9 cellular contexts compared by ENCODE assay signal in the genomic region with DNA sequence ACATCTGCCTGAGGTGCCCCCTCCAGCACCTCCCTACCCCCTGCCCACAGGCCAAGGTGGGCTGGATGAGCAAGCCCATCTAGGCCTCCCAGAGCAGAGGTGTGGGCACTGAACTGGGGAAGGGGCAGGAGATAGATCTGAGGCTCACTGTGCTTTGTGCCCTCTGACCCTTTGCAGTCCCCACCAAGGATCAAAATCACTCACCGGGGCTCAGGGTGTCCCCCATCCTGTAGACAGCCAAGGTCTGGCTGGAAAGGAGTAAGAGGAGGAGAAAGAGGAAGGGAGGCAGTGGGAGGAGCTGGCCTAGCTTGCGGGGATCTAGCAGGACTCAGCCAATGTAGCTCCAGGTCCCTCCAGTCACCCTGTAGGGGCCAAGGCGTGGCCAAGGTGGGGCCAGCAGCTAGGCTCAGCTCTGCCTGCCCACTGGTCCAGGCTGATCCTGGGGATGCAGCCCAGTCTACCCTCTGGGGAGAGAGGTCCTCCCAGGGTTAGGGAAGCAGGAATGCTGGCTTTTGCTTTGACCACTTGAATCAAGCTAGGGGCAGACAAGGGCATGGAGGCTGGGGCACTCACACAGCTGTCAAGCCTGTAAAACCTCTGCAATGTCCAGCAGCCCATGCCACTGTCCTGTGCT. TPM values are rescaled to one million over a fixed set of nuclear protein-coding genes. Genes with fewer than 3 reads are reported as not detected.
DNase-seq lines count a peak whose midpoint lies in the region; ATAC-seq, FAIRE-seq and TF ChIP-seq lines count a peak whose summit lies in the region.
"Had no signal": no experiment of that assay in that cellular context is flagged by ENCODE, and none has a peak within 500 bp of the region (broad histone marks: within the 10 kb centered on the region; RNA-seq: fewer than 3 reads in every experiment).

No MANE protein-coding gene starts in this region.

- WGBS in HUES64 = 69% methylated on average over 3 of the region's 3 CpGs
- 53 to 60% methylated on average over 3 of the region's 3 CpGs for WGBS in body of pancreas, 2 donors

- H3K4me1 Mint-ChIP-seq in astrocyte (ENCODE audit: low read depth, unreplicated experiment) = peaks cover 24% of the 10 kb centered on the region

- DNase-seq in AG09309 (ENCODE audit: low read depth) (no peak), astrocyte (ENCODE audit: low read depth) (peak; percentile 42), kidney tubule cell (ENCODE audit: low spot score) (peak; percentile 28), ureter (ENCODE audit: low spot score) (peak; percentile 64), body of pancreas (no peak), NCI-H2029 (lab: John Stamatoyannopoulos, UW) (no peak)

- peaks cover 66% of the 10 kb centered on the region for H3K79me2 ChIP-seq in astrocyte (ENCODE audit: insufficient read depth, low read length)

- H3K4me1 ChIP-seq in HUES64 (ENCODE audit: insufficient read depth, low read length) = peaks cover 20% of the 10 kb centered on the region; the same call in 1 of the 2 replicates
- peaks cover 41% of the 10 kb centered on the region for H3K4me1 ChIP-seq in astrocyte (ENCODE audit: insufficient read depth, low read length)
- peaks cover 48% of the 10 kb centered on the region for H3K4me1 ChIP-seq in body of pancreas

- TF ChIP-seq POLR2A in body of pancreas (IDR thresholded peaks at IDR 0.05) = no peak

- intact Hi-C loops in body of pancreas (cut with DNase I) = no loop called here

- H3K27ac ChIP-seq in HUES64 (ENCODE audit: low read depth, low read length) (no peak overlapping the region; the same call in 1 of the 2 replicates), astrocyte (ENCODE audit: low read depth, low read length) (peak overlapping the region; percentile 92), body of pancreas (peak overlapping the region in 2 of 4 donors; percentile 1 to 89)

- no peaks in the 10 kb centered on the region for H3K9me3 ChIP-seq in HUES64 (ENCODE audit: insufficient read depth, low read depth, low read length)
- no peaks in the 10 kb centered on the region for H3K9me3 ChIP-seq in astrocyte (ENCODE audit: insufficient read depth, low read depth, low read length)
- H3K9me3 ChIP-seq in body of pancreas = no peaks in the 10 kb centered on the region
- H3K9me3 ChIP-seq: neutrophil had no signal

- ATAC-seq in HG02970 (IDR thresholded peaks at IDR 0.05; ENCODE audit: low FRiP score, unreplicated experiment) (no peak), body of pancreas (no peak)

- H3K36me3 ChIP-seq in HUES64 (ENCODE audit: insufficient read depth, low read length) (peaks cover 17% of the 10 kb centered on the region), astrocyte (ENCODE audit: insufficient read depth, low read length) (peaks cover 9% of the 10 kb centered on the region), body of pancreas (replicated peaks in 1 of 2; ENCODE audit: insufficient read depth in 1 of 2, low read depth in 2 of 2) (no peaks in the 10 kb centered on the region)

- H3K36me3 Mint-ChIP-seq in astrocyte (ENCODE audit: low read depth, unreplicated experiment) = peaks cover 14% of the 10 kb centered on the region

- peak overlapping the region; percentile 100 for H3K4me2 ChIP-seq in astrocyte (ENCODE audit: low read length)

- peak overlapping the region; percentile 53 for H3K9ac ChIP-seq in HUES64 (ENCODE audit: low read depth, low read length)
- peak overlapping the region; percentile 100 for H3K9ac ChIP-seq in astrocyte (ENCODE audit: low read length)

- no peak overlapping the region for H2AFZ ChIP-seq in astrocyte (ENCODE audit: low read depth, low read length)

- H4K20me1 ChIP-seq in astrocyte (ENCODE audit: insufficient read depth, low read length) = peaks cover 62% of the 10 kb centered on the region

- H3K9me3 Mint-ChIP-seq in astrocyte (ENCODE audit: unreplicated experiment) = no peaks in the 10 kb centered on the region

- peaks cover 7% of the 10 kb centered on the region for H3K27me3 Mint-ChIP-seq in astrocyte (ENCODE audit: low read depth, unreplicated experiment)

- H3K27me3 ChIP-seq in HUES64 (ENCODE audit: insufficient read depth, low read length) (no peaks in the 10 kb centered on the region), astrocyte (ENCODE audit: insufficient read depth, low read length) (no peaks in the 10 kb centered on the region), body of pancreas (no peaks in the 10 kb centered on the region)

- H3K4me3 ChIP-seq in AG09309 (ENCODE audit: control insufficient read depth, low read depth, low read length) = peak overlapping the region; percentile 51
- H3K4me3 ChIP-seq in HUES64 (ENCODE audit: low read length) = peak overlapping the region; percentile 70
- H3K4me3 ChIP-seq in astrocyte (ENCODE audit: insufficient read depth, low read depth, low read length) = peak overlapping the region; percentile 100
- H3K4me3 ChIP-seq in body of pancreas = no peak overlapping the region

- TF ChIP-seq CTCF in AG09309 (IDR thresholded peaks at IDR 0.05; ENCODE audit: control insufficient read depth, insufficient read depth, low read depth, low read length, missing control alignments) (no peak), astrocyte (IDR thresholded peaks at IDR 0.05; ENCODE audit: insufficient read depth, low read depth, low read length) (no peak), body of pancreas (IDR thresholded peaks at IDR 0.05) (no peak)

- FAIRE-seq in astrocyte (lab: Jason Lieb, UNC) = no peak

- H3K4me3 Mint-ChIP-seq in astrocyte (ENCODE audit: unreplicated experiment) = peak overlapping the region; percentile 99

- H3K27ac Mint-ChIP-seq in astrocyte (ENCODE audit: unreplicated experiment) = peak overlapping the region; percentile 99

RNA-seq across cellular contexts. Expression of a gene that starts 1.8 kb away (rescaled TPM):
- 15.1 TPM for polyA plus RNA-seq in HUES64 (2013, experiment 1 of 2)
- polyA plus RNA-seq in HUES64 (2013, experiment 2 of 2) = 17.2 TPM
- total RNA-seq in astrocyte (114 and 118 TPM in 2 replicates), ureter (93.1 TPM), body of pancreas (10 to 100 TPM; 23.3 to 61.3 TPM)

RNA-seq across cellular contexts. Expression of a gene that starts 13.6 kb away (rescaled TPM):
- polyA plus RNA-seq in HUES64 (2013, experiment 1 of 2) = not detected
- not detected for polyA plus RNA-seq in HUES64 (2013, experiment 2 of 2)
- total RNA-seq in astrocyte (not detected in 2 replicates), ureter (not detected), body of pancreas (not detected)

RNA-seq across cellular contexts. Expression of a gene that starts 22.7 kb away (rescaled TPM):
- 5.4 TPM for polyA plus RNA-seq in HUES64 (2013, experiment 1 of 2)
- polyA plus RNA-seq in HUES64 (2013, experiment 2 of 2) = 6.9 TPM
- 33.7 and 37.9 TPM in 2 replicates for total RNA-seq in astrocyte
- 47.3 TPM for total RNA-seq in ureter
- 10 to 100 TPM in 1 of 2 donors, 1 to 10 TPM in 1; 7.5 to 17.8 TPM for total RNA-seq in body of pancreas

RNA-seq across cellular contexts. Expression of a gene that starts 30.0 kb away (rescaled TPM):
- polyA plus RNA-seq in HUES64 (2013, experiment 1 of 2) = 25.6 TPM
- polyA plus RNA-seq in HUES64 (2013, experiment 2 of 2) = 21.9 TPM
- 35.8 and 38.8 TPM in 2 replicates for total RNA-seq in astrocyte
- 89.4 TPM for total RNA-seq in ureter
- total RNA-seq in body of pancreas = 10 to 100 TPM; 16.2 to 26.7 TPM

RNA-seq across cellular contexts. Expression of a gene that starts 32.6 kb away (rescaled TPM):
- polyA plus RNA-seq in HUES64 (2013, experiment 1 of 2) = not detected
- polyA plus RNA-seq in HUES64 (2013, experiment 2 of 2) = not detected
- not detected in 2 replicates for total RNA-seq in astrocyte
- total RNA-seq in ureter = 7.0 TPM
- total RNA-seq in body of pancreas = 1 to 10 TPM in 1 of 2 donors, under 1 TPM in 1; 0.78 to 1.3 TPM

Comparison
In these comparisons a context has a peak if more than half of its experiments do, and no peak if none do; other contexts are left out.
1. DNase-seq: peak in astrocyte (single experiment), kidney tubule cell (single experiment) and ureter (single experiment); none in AG09309 (single experiment), body of pancreas (0 of 4) and NCI-H2029 (single experiment).
2. H3K4me3 ChIP-seq: peak in AG09309 (single experiment), HUES64 (single experiment) and astrocyte (single experiment); none in body of pancreas (0 of 2).